In the genomic region with DNA sequence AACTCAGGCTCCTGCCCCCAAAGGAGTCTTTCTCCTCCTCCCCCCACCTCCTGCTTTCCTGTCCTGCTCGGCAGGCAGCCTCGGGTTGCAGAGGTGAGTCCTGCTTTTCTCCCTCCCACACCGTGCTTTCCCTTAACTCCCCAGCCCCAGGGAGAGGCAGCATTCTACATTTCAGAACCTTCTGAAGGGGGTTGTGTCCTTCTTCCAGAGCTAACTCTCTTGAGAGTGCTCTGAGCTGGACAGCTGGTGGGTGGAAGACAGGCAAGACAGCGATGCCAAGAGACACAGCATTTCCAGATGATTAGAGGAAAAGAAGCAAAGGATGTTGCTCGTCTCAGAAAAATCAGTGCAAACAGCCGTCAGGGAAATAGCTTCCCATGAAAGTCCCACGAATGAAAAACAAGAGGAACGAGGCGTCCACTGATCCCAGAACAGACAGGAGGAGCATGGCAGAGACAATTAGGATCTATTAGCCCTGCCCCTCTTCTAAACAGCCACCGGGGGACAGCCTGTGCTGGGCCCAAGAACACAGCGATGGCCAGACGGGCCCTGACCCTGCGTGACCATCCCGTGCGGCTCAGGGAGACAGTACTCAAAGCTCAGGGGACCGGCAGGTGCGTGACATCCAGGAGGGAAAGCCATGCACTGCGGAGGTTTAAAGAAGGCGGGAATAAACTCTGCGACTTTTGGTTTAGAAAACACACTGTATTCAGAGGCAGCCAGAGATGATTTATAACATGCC, we compare ENCODE assay signal across 1 cellular context.
TF ChIP-seq lines count a peak whose summit lies in the region.

No MANE protein-coding gene starts in this region.

TF ChIP-seq in H1, 55 proteins besides CTCF, POLR2A, EP300 and RAD21:
- TF ChIP-seq EZH2 (IDR thresholded peaks at IDR 0.05; ENCODE audit: low read depth, low read length, severe bottlenecking) = no peak
- no peak for TF ChIP-seq SIX5 (IDR thresholded peaks at IDR 0.05; ENCODE audit: low read depth, low read length)
- no peak for TF ChIP-seq RBBP5 (IDR thresholded peaks at IDR 0.05; ENCODE audit: borderline replicate concordance, low read depth, low read length)
- no peak for TF ChIP-seq EGR1 (IDR thresholded peaks at IDR 0.05; ENCODE audit: borderline replicate concordance, low read depth, low read length)
- no peak for TF ChIP-seq RFX5 (IDR thresholded peaks at IDR 0.05; ENCODE audit: borderline replicate concordance, low read depth, low read length)
- no peak for TF ChIP-seq BACH1 (IDR thresholded peaks at IDR 0.05; ENCODE audit: low read length)
- TF ChIP-seq TAF7 (optimal IDR thresholded peaks at IDR 0.05; ENCODE audit: borderline replicate concordance, low read depth, low read length) = no peak
- TF ChIP-seq BCL11A (IDR thresholded peaks at IDR 0.05; ENCODE audit: low read depth in 2 of 2, low read length in 2 of 2) = no peak
- TF ChIP-seq, protein P1, sequence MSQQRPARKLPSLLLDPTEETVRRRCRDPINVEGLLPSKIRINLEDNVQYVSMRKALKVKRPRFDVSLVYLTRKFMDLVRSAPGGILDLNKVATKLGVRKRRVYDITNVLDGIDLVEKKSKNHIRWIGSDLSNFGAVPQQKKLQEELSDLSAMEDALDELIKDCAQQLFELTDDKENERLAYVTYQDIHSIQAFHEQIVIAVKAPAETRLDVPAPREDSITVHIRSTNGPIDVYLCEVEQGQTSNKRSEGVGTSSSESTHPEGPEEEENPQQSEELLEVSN (IDR thresholded peaks at IDR 0.05) = peak; percentile 35; the same call in 1 of the 2 replicates
- TF ChIP-seq FOSL1 (IDR thresholded peaks at IDR 0.05; ENCODE audit: insufficient read depth, low read depth, low read length) = no peak
- TF ChIP-seq POLR2AphosphoS5 (IDR thresholded peaks at IDR 0.05; ENCODE audit: low read depth, low read length) = no peak
- TF ChIP-seq NRF1 (IDR thresholded peaks at IDR 0.05; ENCODE audit: low read depth, low read length) = no peak
- TF ChIP-seq NANOG (IDR thresholded peaks at IDR 0.05; ENCODE audit: insufficient read depth, low read depth, low read length, poor library complexity, severe bottlenecking) = no peak
- TF ChIP-seq, protein P2, sequence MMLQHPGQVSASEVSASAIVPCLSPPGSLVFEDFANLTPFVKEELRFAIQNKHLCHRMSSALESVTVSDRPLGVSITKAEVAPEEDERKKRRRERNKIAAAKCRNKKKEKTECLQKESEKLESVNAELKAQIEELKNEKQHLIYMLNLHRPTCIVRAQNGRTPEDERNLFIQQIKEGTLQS (IDR thresholded peaks at IDR 0.05; ENCODE audit: insufficient read depth, low read depth, low read length) = 0 out of 2 replicates have a peak, but pooled peaks have one; percentile 8
- no peak for TF ChIP-seq GTF2F1 (IDR thresholded peaks at IDR 0.05; ENCODE audit: borderline replicate concordance, low read depth, low read length)
- TF ChIP-seq HDAC2 (IDR thresholded peaks at IDR 0.05; ENCODE audit: borderline replicate concordance in 1 of 2, low read depth in 2 of 2, low read length in 2 of 2) = no peak
